Comparison of ENCODE assay signal across 12 cellular contexts in the genomic region with DNA sequence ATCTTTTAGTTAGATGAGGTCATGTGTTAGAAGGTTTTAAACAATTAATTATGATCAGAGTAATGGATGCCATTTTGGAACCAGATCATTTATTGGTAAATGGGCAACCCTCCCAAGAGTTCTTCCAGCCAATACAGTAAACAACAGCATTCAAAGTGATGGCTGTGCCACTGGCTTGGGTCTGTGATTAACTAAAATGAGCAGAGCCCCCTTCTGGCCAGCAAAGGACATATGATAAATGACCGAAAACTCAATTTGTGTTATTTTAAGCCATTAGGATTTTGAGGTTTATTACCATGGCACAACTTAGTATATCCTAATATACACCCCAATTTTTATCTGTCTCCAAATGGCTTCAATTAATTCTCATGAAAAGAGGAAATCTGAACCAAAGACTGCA.
A peak's percentile ranks its signal among the peaks of the same experiment; 100 is the strongest.
DNase-seq lines count a peak whose midpoint lies in the region; ATAC-seq, FAIRE-seq and TF ChIP-seq lines count a peak whose summit lies in the region.
"Had no signal": no experiment of that assay in that cellular context is flagged by ENCODE, and none has a peak within 500 bp of the region (broad histone marks: within the 10 kb centered on the region; RNA-seq: fewer than 3 reads in every experiment).

No MANE protein-coding gene starts in this region.

- no peak overlapping the region for H3K4me3 Mint-ChIP-seq in neural crest cell
- H3K4me3 Mint-ChIP-seq: central memory CD8-positive, alpha-beta T cell had no signal

- H3K4me2 ChIP-seq in K562 (ENCODE audit: insufficient read depth, low read length): no peak overlapping the region
- H3K4me2 ChIP-seq: BLaER1 had no signal

- H3K36me3 Mint-ChIP-seq in neural crest cell (ENCODE audit: low read depth): no peaks in the 10 kb centered on the region

- DNase-seq in NCI-H1436 (lab: John Stamatoyannopoulos, UW): peak; percentile 16
- no peak for DNase-seq in NCI-H1436 treated with DMSO at 0.1 percent for 48 hours (lab: John Stamatoyannopoulos, UW)
- peak; percentile 0 for DNase-seq in HTR-8/SVneo (ENCODE audit: insufficient read length, low spot score)
- peak; percentile 12 to 58 (median 17) for DNase-seq in K562 (ENCODE audit: extremely low read depth in 1 of 4, low spot score in 3 of 4)
- DNase-seq in neural crest cell (ENCODE audit: low read depth, low spot score): peak; percentile 10
- no peak for DNase-seq in midbrain (lab: John Stamatoyannopoulos, UW)
- DNase-seq in NCI-H1930 (lab: John Stamatoyannopoulos, UW): no peak
- DNase-seq: NCI-H187 had no signal

- no peak overlapping the region for H3K9ac ChIP-seq in K562 (ENCODE audit: insufficient read depth in 1 of 2, low read depth in 2 of 2, low read length in 2 of 2)
- H3K9ac ChIP-seq: BLaER1 had no signal

- no peaks in the 10 kb centered on the region for H3K27me3 Mint-ChIP-seq in neural crest cell (ENCODE audit: low read depth)
- H3K27me3 Mint-ChIP-seq: central memory CD8-positive, alpha-beta T cell had no signal

- FAIRE-seq in HTR-8/SVneo (lab: Jason Lieb, UNC) (no peak), K562 (lab: Jason Lieb, UNC) (peak; percentile 62)

- no peak overlapping the region for H3K27ac ChIP-seq in K562 (ENCODE audit: extremely low read depth, low read depth, low read length)
- H3K27ac ChIP-seq: BLaER1, skin epidermis had no signal

- 0% methylated on average over 1 of the region's 1 CpG for WGBS in K562 (ENCODE audit: insufficient coverage, low coverage, missing lambda C conversion rate)

- no peak for TF ChIP-seq POLR2A in K562 (conservative IDR thresholded peaks at IDR 0.05)

- no peaks in the 10 kb centered on the region for H3K79me2 ChIP-seq in K562 (ENCODE audit: control insufficient read depth, insufficient read depth, low read length)

- peak; percentile 43 to 67 (median 52); a peak in 5 of 6 replicates for TF ChIP-seq CTCF in K562 (IDR thresholded peaks at IDR 0.05 in 2 of 3, conservative IDR thresholded peaks at IDR 0.05 in 1 of 3; ENCODE audit: insufficient read depth in 2 of 3, low read depth in 1 of 3, low read length in 3 of 3)
- TF ChIP-seq CTCF in neural crest cell (conservative IDR thresholded peaks at IDR 0.05): peak; percentile 66

- H3K4me1 Mint-ChIP-seq in neural crest cell: no peaks in the 10 kb centered on the region
- H3K4me1 Mint-ChIP-seq: central memory CD8-positive, alpha-beta T cell had no signal

- TF ChIP-seq RAD21 in K562 (CRISPR knock-in tag; conservative IDR thresholded peaks at IDR 0.05 in 1 of 2, IDR thresholded peaks at IDR 0.05 in 1 of 2): peak; percentile 62 to 71

- H3K4me1 ChIP-seq in K562 (replicated peaks in 1 of 2; ENCODE audit: control insufficient read depth in 2 of 2, insufficient read depth in 2 of 2, low read length in 2 of 2): no peaks in the 10 kb centered on the region
- H3K4me1 ChIP-seq: BLaER1 had no signal

- no peak overlapping the region for H2AFZ ChIP-seq in K562 (ENCODE audit: low read depth, low read length)

- POLR2A ChIA-PET in K562 (lab: Yijun Ruan, JAX): no interaction called here

- H3K27me3 ChIP-seq in K562 (ENCODE audit: control insufficient read depth in 2 of 2, insufficient read depth in 2 of 2, low read length in 2 of 2): no peaks in the 10 kb centered on the region
- H3K27me3 ChIP-seq: BLaER1 had no signal

- in situ Hi-C loops in K562 (cut with MboI): loop anchor here (25.0 kb wide), 1 partner anchor 179 kb away; no protein-coding TSS in a partner anchor

- CTCF ChIA-PET in K562 (lab: Yijun Ruan, JAX; ENCODE audit: low intra/inter-chr PET ratio): interaction anchor here (0.5 to 1.2 kb wide), 5 partner anchors 168 to 968 kb away, joined by 3 to 5 read pairs (median 4); no protein-coding TSS in a partner anchor

- no peaks in the 10 kb centered on the region; the same call in 1 of the 2 replicates for H3K9me3 ChIP-seq in K562 (replicated peaks; ENCODE audit: control insufficient read depth, insufficient read depth, low read depth, low read length)

- H4K20me1 ChIP-seq in K562 (replicated peaks; ENCODE audit: control insufficient read depth, insufficient read depth, low read length): no peaks in the 10 kb centered on the region
- H4K20me1 ChIP-seq: BLaER1 had no signal

- ATAC-seq in K562 (peak; percentile 66), GM21619 (IDR thresholded peaks at IDR 0.05; ENCODE audit: unreplicated experiment) (no peak)

- no peaks in the 10 kb centered on the region for H3K36me3 ChIP-seq in K562 (ENCODE audit: control insufficient read depth, insufficient read depth, low read length)
- H3K36me3 ChIP-seq: BLaER1 had no signal

- H3K9me3 Mint-ChIP-seq in neural crest cell: peaks cover 16% of the 10 kb centered on the region

- H3K4me3 ChIP-seq in K562: no peak overlapping the region
- H3K4me3 ChIP-seq: BLaER1, skin epidermis had no signal

- BruUV-seq in K562 (replicated peaks; lab: Mats Ljungman, UMichigan): no TSS peak

- no peak overlapping the region for H3K27ac Mint-ChIP-seq in neural crest cell (ENCODE audit: unreplicated experiment)

- H3K9me1 ChIP-seq in K562 (ENCODE audit: control insufficient read depth, insufficient read depth, low read length): no peaks in the 10 kb centered on the region

- no peak for TF ChIP-seq EP300 in K562 (IDR thresholded peaks at IDR 0.05; ENCODE audit: low read length)

- intact Hi-C loops in K562 (cut with micrococcal nuclease): loop anchor here (1.0 to 10.0 kb wide), 4 partner anchors 169 to 666 kb away; no protein-coding TSS in a partner anchor

TF ChIP-seq in K562, 482 proteins besides CTCF, POLR2A, EP300 and RAD21:
- peak; percentile 56; the same call in 1 of the 2 replicates for TF ChIP-seq SMC3 (conservative IDR thresholded peaks at IDR 0.05; ENCODE audit: insufficient read depth, low read depth, low read length)
- TF ChIP-seq TAL1 (IDR thresholded peaks at IDR 0.05): no peak
TF ChIP-seq in K562: peak in this region for 1.

Comparison
In these comparisons a context has a peak if more than half of its experiments do, and no peak if none do; other contexts are left out.
1. DNase-seq: peak in NCI-H1436 (single experiment), HTR-8/SVneo (single experiment), K562 (4 of 4) and neural crest cell (single experiment); none in NCI-H1436 treated with DMSO at 0.1 percent for 48 hours (single experiment), midbrain (single experiment) and NCI-H1930 (0 of 2).